ENCODE assay signal across 14 cellular contexts in the genomic region with DNA sequence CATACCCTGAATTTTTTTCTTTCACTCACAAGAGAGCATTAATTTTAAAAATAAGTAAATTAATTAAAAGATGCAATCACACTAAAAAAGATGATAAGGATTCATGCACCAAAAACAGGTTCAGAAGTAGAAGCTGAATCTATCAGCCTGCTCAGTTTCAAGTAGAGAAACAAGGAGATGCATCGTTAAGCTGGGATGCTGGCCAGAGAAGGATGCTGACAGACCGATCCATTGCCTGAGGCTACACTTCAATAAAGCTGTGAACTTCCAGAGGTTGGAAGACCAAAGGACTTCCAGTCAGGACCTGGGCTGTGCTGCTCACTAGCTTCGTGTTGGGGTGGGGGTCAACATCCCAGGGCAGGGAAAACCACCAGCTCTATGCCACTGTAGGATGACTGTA.
"Had no signal": no experiment of that assay in that cellular context is flagged by ENCODE, and none has a peak within 500 bp of the region (broad histone marks: within the 10 kb centered on the region; RNA-seq: fewer than 3 reads in every experiment).

No MANE protein-coding gene starts in this region.

- H3K4me1 ChIP-seq: body of pancreas, upper lobe of left lung had no signal

- H3K9me3 ChIP-seq: body of pancreas, gastrocnemius medialis, sigmoid colon, upper lobe of left lung had no signal

- H3K27ac ChIP-seq: body of pancreas, coronary artery, gastrocnemius medialis, sigmoid colon, upper lobe of left lung had no signal

- H3K4me3 ChIP-seq: body of pancreas, coronary artery, gastrocnemius medialis, sigmoid colon, upper lobe of left lung had no signal

- DNase-seq: activated CD4-positive, alpha-beta T cell treated with anti-CD3 and anti-CD28 coated beads, Interleukin-2, amount 50 U/mL, for 1 hour; activated CD4-positive, CD25-positive, alpha-beta regulatory T cell; activated T-cell treated with anti-CD3 and anti-CD28 coated beads for 4 hours; body of pancreas; central memory CD4-positive, alpha-beta T cell; effector CD4-positive, alpha-beta T cell; gastrocnemius medialis; natural killer cell; nucleus accumbens; sigmoid colon; stimulated activated naive CD4-positive, alpha-beta T cell treated with Interleukin-2 at 50 U/mL for 16 hours; T-helper 2 cell; upper lobe of left lung had no signal

- H3K27me3 ChIP-seq: body of pancreas, gastrocnemius medialis, sigmoid colon, upper lobe of left lung had no signal

- H3K36me3 ChIP-seq: gastrocnemius medialis, sigmoid colon, upper lobe of left lung had no signal
